In genomic region chr19:4781851-4782250, GRCh38 we compare ENCODE assay signal across 16 cellular contexts.
"Had no signal": no experiment of that assay in that cellular context is flagged by ENCODE, and none has a peak within 500 bp of the region (broad histone marks: within the 10 kb centered on the region; RNA-seq: fewer than 3 reads in every experiment).

No MANE protein-coding gene starts in this region.

- H3K4me2 ChIP-seq: hepatocyte had no signal

- H3K27me3 ChIP-seq: hepatocyte, ovary, testis had no signal

- H3K36me3 ChIP-seq: left lung, ovary, spleen had no signal

- H3K27ac ChIP-seq: epithelial cell of prostate, hepatocyte, left lung, ovary, spleen, testis had no signal

- H3K4me3 ChIP-seq: hepatocyte, left lung, mucosa of descending colon, ovary, spleen, testis had no signal

- H2AFZ ChIP-seq: hepatocyte had no signal

- H3K4me1 ChIP-seq: left lung, testis had no signal

- DNase-seq: activated CD4-positive, alpha-beta T cell treated with anti-CD3 and anti-CD28 coated beads, Interleukin-2, amount 10 ng/mL, durations not matched to agents 7 days and 5 days; activated naive CD4-positive, alpha-beta T cell treated with Interleukin-2 at 50 U/mL for 16 hours; aorta; kidney; left lung; mammary epithelial cell; mucosa of descending colon; naive thymus-derived CD4-positive, alpha-beta T cell; ovary; spleen; stimulated activated naive CD8-positive, alpha-beta T cell treated with anti-CD3 and anti-CD28 coated beads, Interleukin-15, amount 100 ng/mL, for 72 hours; T-helper 9 cell; testis had no signal

- H3K79me2 ChIP-seq: hepatocyte had no signal

- H3K9me3 ChIP-seq: mucosa of descending colon, ovary, testis had no signal

- ATAC-seq: left lung; mucosa of descending colon; naive thymus-derived CD4-positive, alpha-beta T cell; sciatic nerve; stimulated activated naive CD8-positive, alpha-beta T cell treated with anti-CD3 and anti-CD28 coated beads, Interleukin-15, amount 100 ng/mL, for 72 hours had no signal
